In the genomic region with DNA sequence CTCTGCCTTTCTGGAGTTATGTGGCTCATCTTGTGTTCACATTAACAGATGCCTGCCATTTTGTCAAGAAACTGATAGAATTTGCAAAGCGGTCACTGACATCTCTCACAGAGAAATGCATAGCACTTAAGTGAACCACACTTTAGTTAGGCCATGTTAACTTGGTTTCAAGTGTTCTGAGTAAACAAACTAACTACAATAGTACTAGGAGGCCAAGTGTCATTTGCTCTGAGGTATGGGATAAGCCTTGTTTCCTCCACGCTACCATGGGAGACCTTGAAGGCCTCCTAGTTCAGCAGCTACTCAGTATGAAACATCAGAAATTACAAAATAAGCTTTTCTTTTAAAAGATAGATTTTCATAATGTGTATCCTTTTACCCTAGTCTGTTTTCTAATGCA, we compare ENCODE assay signal across 14 cellular contexts.
DNase-seq lines count a peak whose midpoint lies in the region; ATAC-seq lines count a peak whose summit lies in the region.
"Had no signal": no experiment of that assay in that cellular context is flagged by ENCODE, and none has a peak within 500 bp of the region (broad histone marks: within the 10 kb centered on the region; RNA-seq: fewer than 3 reads in every experiment).

No MANE protein-coding gene starts in this region.

- DNase-seq in DMS53 (lab: John Stamatoyannopoulos, UW) (peak; percentile 60), DMS53 treated with DMSO at 0.1 percent for 48 hours (lab: John Stamatoyannopoulos, UW; ENCODE audit: unreplicated experiment) (no peak), NCI-H460 (ENCODE audit: extremely low read depth, low read depth) (peak; percentile 49), mesenchymal stem cell (peak; percentile 69), hippocampal formation (lab: John Stamatoyannopoulos, UW) (no peak)
- DNase-seq: CD8-positive, alpha-beta T cell; COR-L47; DMS153 had no signal

- H3K23ac ChIP-seq in mesenchymal stem cell (ENCODE audit: low read length in 2 of 2), result no peak overlapping the region

- H2BK15ac ChIP-seq in mesenchymal stem cell (ENCODE audit: low read depth, poor library complexity, severe bottlenecking), result no peak overlapping the region

- H3K4ac ChIP-seq in mesenchymal stem cell (ENCODE audit: low read depth in 1 of 2, low read length in 2 of 2), result no peak overlapping the region

- no peak overlapping the region for H2AFZ ChIP-seq in mesenchymal stem cell (ENCODE audit: low read depth, low read length)
- H2AFZ ChIP-seq: GM23338 had no signal

- H3K27ac ChIP-seq in mesenchymal stem cell (ENCODE audit: low read length, poor library complexity, severe bottlenecking), result no peak overlapping the region
- H3K27ac ChIP-seq: 22Rv1, HL-60 had no signal

- H3K9ac ChIP-seq in mesenchymal stem cell (ENCODE audit: low read length), result no peak overlapping the region

- H3K18ac ChIP-seq in mesenchymal stem cell (ENCODE audit: low read depth in 1 of 2, low read length in 2 of 2), result no peak overlapping the region

- no peak overlapping the region for H3K14ac ChIP-seq in mesenchymal stem cell (ENCODE audit: low read length in 2 of 2)

- no peaks in the 10 kb centered on the region for H3K4me1 ChIP-seq in mesenchymal stem cell (ENCODE audit: control insufficient read depth, insufficient read depth, low read depth, low read length)
- H3K4me1 ChIP-seq: HAP-1 had no signal

- no peak overlapping the region for H2BK5ac ChIP-seq in mesenchymal stem cell (ENCODE audit: low read depth, low read length, poor library complexity, severe bottlenecking)

- H4K91ac ChIP-seq in mesenchymal stem cell (ENCODE audit: low read length), result no peak overlapping the region

- H3K4me2 ChIP-seq in mesenchymal stem cell (ENCODE audit: low read length, poor library complexity, severe bottlenecking), result no peak overlapping the region
- H3K4me2 ChIP-seq: GM23338 had no signal

- no peak overlapping the region for H4K8ac ChIP-seq in mesenchymal stem cell (ENCODE audit: low read length)

- H2AK5ac ChIP-seq in mesenchymal stem cell (ENCODE audit: low read length, severe bottlenecking), result no peak overlapping the region

- no peaks in the 10 kb centered on the region for H3K27me3 ChIP-seq in mesenchymal stem cell (ENCODE audit: control insufficient read depth in 1 of 2, insufficient read depth in 1 of 2, low read length in 2 of 2)

- no peaks in the 10 kb centered on the region for H3K36me3 ChIP-seq in mesenchymal stem cell (ENCODE audit: control insufficient read depth in 1 of 2, insufficient read depth in 2 of 2, low read depth in 1 of 2, low read length in 2 of 2)
- H3K36me3 ChIP-seq: HAP-1 had no signal

- no peak overlapping the region for H3K4me3 ChIP-seq in mesenchymal stem cell (ENCODE audit: insufficient read depth in 1 of 2, low read depth in 1 of 2, low read length in 2 of 2)
- H3K4me3 ChIP-seq: GM23338, HAP-1 had no signal

- H2BK12ac ChIP-seq in mesenchymal stem cell (ENCODE audit: low read length in 2 of 2), result no peak overlapping the region

- no peaks in the 10 kb centered on the region for H3K79me1 ChIP-seq in mesenchymal stem cell (replicated peaks; ENCODE audit: low read length, poor library complexity, severe bottlenecking)

- 60% methylated on average over 1 of the region's 2 CpGs for WGBS in mesenchymal stem cell

- H3K9me3 ChIP-seq in mesenchymal stem cell (ENCODE audit: control insufficient read depth, low read length), result no peaks in the 10 kb centered on the region
- H3K9me3 ChIP-seq: HAP-1 had no signal

- ATAC-seq in HG03469 (IDR thresholded peaks at IDR 0.05; ENCODE audit: unreplicated experiment), result no peak
- no peak for ATAC-seq in HG02798 (IDR thresholded peaks at IDR 0.05; ENCODE audit: poor library complexity, unreplicated experiment)
- ATAC-seq: CD8-positive, alpha-beta T cell; GM23338 had no signal

- H2BK120ac ChIP-seq in mesenchymal stem cell (ENCODE audit: low read depth, low read length), result no peak overlapping the region

Comparison
In these comparisons a context has a peak if more than half of its experiments do, and no peak if none do; other contexts are left out.
1. DNase-seq: peak in DMS53 (single experiment), NCI-H460 (single experiment) and mesenchymal stem cell (single experiment); none in DMS53 treated with DMSO at 0.1 percent for 48 hours (single experiment) and hippocampal formation (0 of 2).